ENCODE assay signal across 13 cellular contexts in the genomic region with DNA sequence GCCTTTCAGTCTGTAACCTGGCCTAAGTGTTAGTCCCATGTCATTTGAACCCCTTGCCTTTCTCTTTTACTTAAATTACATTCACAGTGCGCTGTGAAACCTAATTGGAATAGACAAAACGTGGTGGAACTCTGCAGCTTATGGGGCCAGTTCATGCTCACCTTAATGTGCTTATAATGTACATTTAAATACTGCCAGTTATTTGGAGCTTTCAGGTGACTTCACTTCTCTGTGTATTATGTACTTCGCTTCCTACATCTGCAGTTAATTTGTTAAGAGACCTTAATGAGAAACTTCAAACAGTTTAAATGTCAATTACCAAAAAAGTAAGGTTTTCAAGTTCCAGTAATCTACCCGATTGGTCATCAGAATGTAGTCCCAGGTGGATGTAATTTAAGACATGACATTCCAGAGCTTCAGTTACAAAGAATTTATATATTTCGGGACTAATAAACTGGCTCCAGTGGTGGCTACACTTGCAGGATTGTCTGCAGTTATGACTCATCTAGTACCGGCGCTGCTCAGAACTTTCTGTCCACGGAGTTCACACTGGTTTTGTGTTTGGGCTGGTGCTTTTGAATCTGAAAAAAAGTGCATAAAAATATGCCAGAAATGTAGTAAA. TPM values are rescaled to one million over a fixed set of nuclear protein-coding genes. Genes with fewer than 3 reads are reported as not detected.
A peak's percentile ranks its signal among the peaks of the same experiment; 100 is the strongest.
DNase-seq lines count a peak whose midpoint lies in the region; ATAC-seq and TF ChIP-seq lines count a peak whose summit lies in the region.
"Had no signal": no experiment of that assay in that cellular context is flagged by ENCODE, and none has a peak within 500 bp of the region (broad histone marks: within the 10 kb centered on the region; RNA-seq: fewer than 3 reads in every experiment).

No MANE protein-coding gene starts in this region.

- peak overlapping the region in 1 of 2 donors; percentile 30 for H3K4me3 ChIP-seq in ascending aorta
- H3K4me3 ChIP-seq in heart left ventricle, result peak overlapping the region in 4 of 12 donors; percentile 0 to 32 (median 12)
- peak overlapping the region; percentile 58 for H3K4me3 ChIP-seq in thoracic aorta
- H3K4me3 ChIP-seq: lung had no signal

- peaks cover 16 to 43% of the 10 kb centered on the region in 2 donors for H3K4me1 ChIP-seq in ascending aorta
- peaks cover 0 to 33% (median 14%) of the 10 kb centered on the region in 12 donors for H3K4me1 ChIP-seq in heart left ventricle
- peaks cover 28 to 53% of the 10 kb centered on the region in 2 donors for H3K4me1 ChIP-seq in thoracic aorta (ENCODE audit: control insufficient read depth in 1 of 2, low read depth in 2 of 2)

- TF ChIP-seq CTCF in ascending aorta (IDR thresholded peaks at IDR 0.05), result no peak
- no peak for TF ChIP-seq CTCF in heart left ventricle (IDR thresholded peaks at IDR 0.05)
- TF ChIP-seq CTCF in thoracic aorta (IDR thresholded peaks at IDR 0.05), result no peak

- H3K9me3 ChIP-seq in ascending aorta (no peaks in the 10 kb centered on the region), heart left ventricle (no peaks in the 10 kb centered on the region), thoracic aorta (no peaks in the 10 kb centered on the region)

- WGBS in heart left ventricle, 4 donors, result 74 to 87% (median 78%) methylated on average over 8 of the region's 8 CpGs

- H3K27me3 ChIP-seq in ascending aorta (no peaks in the 10 kb centered on the region), heart left ventricle (no peaks in the 10 kb centered on the region), thoracic aorta (replicated peaks; ENCODE audit: insufficient read depth) (no peaks in the 10 kb centered on the region)

- H3K27ac ChIP-seq in ascending aorta (peak overlapping the region; percentile 19 to 85), heart left ventricle (no peak overlapping the region), thoracic aorta (peak overlapping the region in 1 of 2 donors; percentile 72)
- H3K27ac ChIP-seq: 22Rv1 had no signal

- H3K36me3 ChIP-seq in ascending aorta (no peaks in the 10 kb centered on the region), heart left ventricle (no peaks in the 10 kb centered on the region), thoracic aorta (no peaks in the 10 kb centered on the region)

- peak; percentile 0 for DNase-seq in NCI-H2081 treated with DMSO at 0.1 percent for 48 hours (lab: John Stamatoyannopoulos, UW)
- no peak for DNase-seq in NCI-H2081 (lab: John Stamatoyannopoulos, UW)
- DNase-seq in ascending aorta (ENCODE audit: low spot score in 2 of 2), result no peak
- DNase-seq in heart left ventricle, result peak in 1 of 5 donors; percentile 43
- no peak for DNase-seq in thoracic aorta (ENCODE audit: low spot score)
- no peak for DNase-seq in NCI-H2107 treated with DMSO at 0.1 percent for 48 hours (lab: John Stamatoyannopoulos, UW; ENCODE audit: unreplicated experiment)
- no peak for DNase-seq in activated CD4-positive, alpha-beta T cell treated with anti-CD3 and anti-CD28 coated beads, Interleukin-2, amount 50 U/mL, for 4 hours
- DNase-seq in DMS 273 (lab: John Stamatoyannopoulos, UW; ENCODE audit: unreplicated experiment), result no peak
- DNase-seq: activated CD4-positive, alpha-beta T cell treated with anti-CD3 and anti-CD28 coated beads, Interleukin-2, amount 50 U/mL, for 1 hour; SHP77 treated with DMSO at 0.1 percent for 48 hours had no signal

- ATAC-seq in heart left ventricle, result peak in 3 of 4 donors; percentile 47 to 74 (median 59)
- ATAC-seq in thoracic aorta (ENCODE audit: insufficient number of reproducible peaks, low FRiP score, low read depth), result no peak
- ATAC-seq: activated naive CD4-positive, alpha-beta T cell treated with anti-CD3 and anti-CD28 coated beads, Interleukin-2, amount 50 U/mL, for 72 hours had no signal

- intact Hi-C loops in ascending aorta (cut with DNase I), result no loop called here
- intact Hi-C loops in heart left ventricle (cut with DNase I), result no loop called here

- no peak for TF ChIP-seq POLR2A in heart left ventricle (IDR thresholded peaks at IDR 0.05)

RNA-seq across cellular contexts. Expression of a gene that starts 20.1 kb away (rescaled TPM):
- total RNA-seq in ascending aorta (15.2 TPM), heart left ventricle (10 to 100 TPM; 10.8 to 32.9 (median 25.0) TPM), thoracic aorta (1 to 10 TPM; 2.8 to 5.4 TPM)
- 10 to 100 TPM; 14.7 TPM for polyA plus RNA-seq in heart left ventricle

Comparison
In these comparisons a context has a peak if more than half of its experiments do, and no peak if none do; other contexts are left out.
1. H3K27ac ChIP-seq: peak in ascending aorta (2 of 2); none in heart left ventricle (0 of 12).